ENCODE assay signal across 8 cellular contexts in genomic region chr6:46626228-46626909, GRCh38. TPM values are rescaled to one million over a fixed set of nuclear protein-coding genes. Genes with fewer than 3 reads are reported as not detected.
A peak's percentile ranks its signal among the peaks of the same experiment; 100 is the strongest.
DNase-seq lines count a peak whose midpoint lies in the region; ATAC-seq and TF ChIP-seq lines count a peak whose summit lies in the region.

No MANE protein-coding gene starts in this region.

- H3K4me1 ChIP-seq in cardiac muscle cell (ENCODE audit: low read depth) (peaks cover 5% of the 10 kb centered on the region), OCI-LY1 (ENCODE audit: insufficient read depth, low read length, severe bottlenecking) (peaks cover 44% of the 10 kb centered on the region), endocrine pancreas (ENCODE audit: control insufficient read depth, insufficient read depth, low read length) (no peaks in the 10 kb centered on the region)

- no peaks in the 10 kb centered on the region for H3K9me3 Mint-ChIP-seq in naive thymus-derived CD8-positive, alpha-beta T cell

- no peaks in the 10 kb centered on the region for H3K27me3 ChIP-seq in cardiac muscle cell
- no peaks in the 10 kb centered on the region for H3K27me3 ChIP-seq in OCI-LY1 (ENCODE audit: insufficient read depth, low read length)
- no peaks in the 10 kb centered on the region for H3K27me3 ChIP-seq in endocrine pancreas (ENCODE audit: control insufficient read depth, insufficient read depth, low read length)

- no peaks in the 10 kb centered on the region for H3K79me2 ChIP-seq in OCI-LY1 (ENCODE audit: insufficient read depth, low read length)

- H3K27ac Mint-ChIP-seq in naive thymus-derived CD8-positive, alpha-beta T cell: peak overlapping the region in 2 of 10 donors; percentile 0 to 22

- no peak overlapping the region for H3K27ac ChIP-seq in cardiac muscle cell
- peak overlapping the region; percentile 94 for H3K27ac ChIP-seq in OCI-LY1 (ENCODE audit: low read depth, low read length, poor library complexity, severe bottlenecking)

- POLR2A ChIA-PET in naive thymus-derived CD8-positive, alpha-beta T cell (lab: Charles Lee): no interaction called here

- TF ChIP-seq CTCF in cardiac muscle cell (IDR thresholded peaks at IDR 0.05; ENCODE audit: low read depth, low read length) (peak; percentile 56), OCI-LY1 (IDR thresholded peaks at IDR 0.05; ENCODE audit: low read length) (peak; percentile 81)

- H3K4me3 ChIP-seq in cardiac muscle cell: no peak overlapping the region
- H3K4me3 ChIP-seq in OCI-LY1 (ENCODE audit: low read depth, low read length, poor library complexity, severe bottlenecking): peak overlapping the region; percentile 38
- peak overlapping the region; percentile 78 for H3K4me3 ChIP-seq in endocrine pancreas (ENCODE audit: control insufficient read depth, insufficient read depth, low read length)

- no peaks in the 10 kb centered on the region for H3K9me2 ChIP-seq in OCI-LY1 (ENCODE audit: low read depth, low read length)

- DNase-seq in cardiac muscle cell (ENCODE audit: low read depth in 1 of 2, low spot score in 1 of 2): peak; percentile 44 to 45
- DNase-seq in cardiac septum (ENCODE audit: low spot score): no peak
- peak in 3 of 10 donors; percentile 12 to 18 (median 13) for DNase-seq in naive thymus-derived CD8-positive, alpha-beta T cell
- no peak for DNase-seq in NCI-H1048 (lab: John Stamatoyannopoulos, UW)
- no peak for DNase-seq in HuH-7 (ENCODE audit: low spot score)

- peak overlapping the region in 8 of 10 donors; percentile 1 to 52 (median 34) for H3K4me3 Mint-ChIP-seq in naive thymus-derived CD8-positive, alpha-beta T cell

- no peaks in the 10 kb centered on the region for H3F3A ChIP-seq in OCI-LY1 (ENCODE audit: insufficient read depth, low read length)

- ATAC-seq in HG02938 (IDR thresholded peaks at IDR 0.05; ENCODE audit: unreplicated experiment): peak; percentile 85
- ATAC-seq in naive thymus-derived CD8-positive, alpha-beta T cell: no peak

- no peaks in the 10 kb centered on the region for H3K36me3 Mint-ChIP-seq in naive thymus-derived CD8-positive, alpha-beta T cell

- H3K4me2 ChIP-seq in OCI-LY1 (ENCODE audit: low read length): peak overlapping the region; percentile 68

- H3K9ac ChIP-seq in OCI-LY1 (ENCODE audit: low read length) (peak overlapping the region; percentile 55; the same call in 1 of the 2 replicates), endocrine pancreas (ENCODE audit: control insufficient read depth, insufficient read depth, low read length) (no peak overlapping the region)

- H4K20me1 ChIP-seq in OCI-LY1 (ENCODE audit: insufficient read depth, low read length): no peaks in the 10 kb centered on the region

- H3K4me1 Mint-ChIP-seq in naive thymus-derived CD8-positive, alpha-beta T cell: peaks cover 0 to 5% (median 2%) of the 10 kb centered on the region in 4 donors

- intact Hi-C loops in cardiac septum (cut with DNase I): loop anchor here (2.0 to 10.0 kb wide), 4 partner anchors 134 to 532 kb away; partner anchors contain the start of gene RCAN2

- H3K36me3 ChIP-seq in cardiac muscle cell: no peaks in the 10 kb centered on the region
- peaks cover 24% of the 10 kb centered on the region for H3K36me3 ChIP-seq in OCI-LY1 (ENCODE audit: insufficient read depth, low read length)
- H3K36me3 ChIP-seq in endocrine pancreas (ENCODE audit: control insufficient read depth, insufficient read depth, low read length): no peaks in the 10 kb centered on the region

- peak overlapping the region; percentile 76 for H2AFZ ChIP-seq in OCI-LY1 (ENCODE audit: low read length)

- peaks cover 0 to 11% (median 8%) of the 10 kb centered on the region in 5 donors for H3K27me3 Mint-ChIP-seq in naive thymus-derived CD8-positive, alpha-beta T cell

- no peaks in the 10 kb centered on the region for H3K9me3 ChIP-seq in cardiac muscle cell (ENCODE audit: low read depth)
- no peaks in the 10 kb centered on the region for H3K9me3 ChIP-seq in OCI-LY1 (ENCODE audit: low read length)
- no peaks in the 10 kb centered on the region for H3K9me3 ChIP-seq in endocrine pancreas (ENCODE audit: control insufficient read depth, low read length)

RNA-seq across cellular contexts. Expression of gene CYP39A1, which starts 26.2 kb away (rescaled TPM):
- total RNA-seq in cardiac muscle cell: 4.3 and 5.2 TPM in 2 replicates
- polyA plus RNA-seq in cardiac muscle cell: 3.4 and 6.6 TPM in 2 replicates
- total RNA-seq in cardiac septum: 5.9 TPM
- total RNA-seq in naive thymus-derived CD8-positive, alpha-beta T cell: not detected
- polyA plus RNA-seq in naive thymus-derived CD8-positive, alpha-beta T cell: not detected

RNA-seq across cellular contexts. Expression of gene SLC25A27, which starts 26.4 kb away (rescaled TPM):
- total RNA-seq in cardiac muscle cell (18.6 and 36.1 TPM in 2 replicates), cardiac septum (25.6 TPM)
- 20.0 and 31.8 TPM in 2 replicates for polyA plus RNA-seq in cardiac muscle cell
- total RNA-seq in naive thymus-derived CD8-positive, alpha-beta T cell: 1 to 10 TPM; 5.2 to 9.2 TPM
- not detected for polyA plus RNA-seq in naive thymus-derived CD8-positive, alpha-beta T cell

Comparison
In these comparisons a context has a peak if more than half of its experiments do, and no peak if none do; other contexts are left out.
1. DNase-seq: peak in cardiac muscle cell (2 of 2); none in cardiac septum (single experiment), NCI-H1048 (single experiment) and HuH-7 (single experiment).